ENCODE assay signal across 34 cellular contexts in the genomic region with DNA sequence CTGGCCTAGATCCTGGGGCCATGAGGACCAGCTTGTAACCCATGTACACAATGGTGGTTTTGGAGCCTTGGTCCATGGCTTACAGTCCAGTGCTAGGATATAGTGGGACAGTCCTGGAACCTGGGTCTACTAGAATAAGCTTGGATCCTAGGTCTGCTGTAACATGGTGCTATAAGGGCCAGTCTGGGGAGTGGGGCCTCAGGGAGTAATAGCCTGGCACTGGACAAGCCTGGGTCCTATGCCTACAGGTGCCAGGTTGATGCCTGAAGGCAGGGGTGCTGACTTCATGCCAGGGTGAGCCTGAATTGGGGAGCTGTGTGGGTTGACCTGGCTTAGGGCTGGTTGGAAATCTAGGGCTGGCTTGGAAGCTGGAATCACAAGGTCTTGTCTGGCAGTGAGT.
DNase-seq lines count a peak whose midpoint lies in the region; ATAC-seq and TF ChIP-seq lines count a peak whose summit lies in the region.
"Had no signal": no experiment of that assay in that cellular context is flagged by ENCODE, and none has a peak within 500 bp of the region (broad histone marks: within the 10 kb centered on the region; RNA-seq: fewer than 3 reads in every experiment).

No MANE protein-coding gene starts in this region.

- H3K27me3 ChIP-seq in neuronal stem cell (ENCODE audit: control insufficient read depth in 3 of 3, insufficient read depth in 3 of 3, low read depth in 1 of 3, low read length in 3 of 3), result no peaks in the 10 kb centered on the region
- no peaks in the 10 kb centered on the region for H3K27me3 ChIP-seq in upper lobe of right lung
- H3K27me3 ChIP-seq in aorta (ENCODE audit: control insufficient read depth in 1 of 2, insufficient read depth in 2 of 2, low read length in 1 of 2), result no peaks in the 10 kb centered on the region
- H3K27me3 ChIP-seq in gastroesophageal sphincter, result no peaks in the 10 kb centered on the region
- H3K27me3 ChIP-seq: BE2C; BLaER1; BLaER1 treated with 17β-estradiol and CSF1 and Interleukin-3, amounts not matched to agents 10 nM and 100 nM had no signal

- H3K4me1 Mint-ChIP-seq in osteocyte (ENCODE audit: unreplicated experiment) (no peaks in the 10 kb centered on the region), T-cell (no peaks in the 10 kb centered on the region)
- H3K4me1 Mint-ChIP-seq: B cell; CD14-positive monocyte; CD4-positive, alpha-beta memory T cell; CD4-positive, CD25-positive, alpha-beta regulatory T cell; CD8-positive, alpha-beta memory T cell had no signal

- no peak overlapping the region for H3K27ac ChIP-seq in coronary artery
- no peak overlapping the region for H3K27ac ChIP-seq in neuronal stem cell (replicated peaks; ENCODE audit: low read length)
- no peak overlapping the region for H3K27ac ChIP-seq in upper lobe of right lung
- H3K27ac ChIP-seq in aorta (ENCODE audit: low read depth in 1 of 2, low read length in 2 of 2), result no peak overlapping the region
- no peak overlapping the region for H3K27ac ChIP-seq in gastroesophageal sphincter
- H3K27ac ChIP-seq: 22Rv1; A549; BLaER1; BLaER1 treated with 17β-estradiol and CSF1 and Interleukin-3, amounts not matched to agents 10 nM and 100 nM; C4-2B had no signal

- no peak for TF ChIP-seq EP300 in gastroesophageal sphincter (IDR thresholded peaks at IDR 0.05)

- no peaks in the 10 kb centered on the region for H3K79me1 ChIP-seq in neuronal stem cell (ENCODE audit: low read depth, low read length)

- peak overlapping the region; percentile 33 for H3K18ac ChIP-seq in neuronal stem cell (ENCODE audit: low read length)

- H3K36me3 ChIP-seq in neuronal stem cell (replicated peaks in 1 of 2; ENCODE audit: control insufficient read depth in 2 of 2, insufficient read depth in 2 of 2, low read length in 2 of 2) (no peaks in the 10 kb centered on the region), upper lobe of right lung (no peaks in the 10 kb centered on the region), aorta (ENCODE audit: control insufficient read depth in 1 of 2, insufficient read depth in 2 of 2, low read length in 1 of 2) (no peaks in the 10 kb centered on the region), gastroesophageal sphincter (no peaks in the 10 kb centered on the region)
- H3K36me3 ChIP-seq: BE2C; BLaER1; BLaER1 treated with 17β-estradiol and CSF1 and Interleukin-3, amounts not matched to agents 10 nM and 100 nM had no signal

- DNase-seq in coronary artery (ENCODE audit: low spot score) (peak; percentile 59), neuronal stem cell (ENCODE audit: low spot score) (no peak), upper lobe of right lung (no peak), aorta (peak in 1 of 2 donors; percentile 26), osteocyte (ENCODE audit: extremely low spot score, unreplicated experiment) (no peak), T-cell (no peak), DMS79 (lab: John Stamatoyannopoulos, UW) (no peak)
- DNase-seq: 8988T; ACHN; AML-193; BE2C; C1 segment of cervical spinal cord; Caco-2; Calu3; CD4-positive, alpha-beta memory T cell; CD4-positive, alpha-beta T cell; CD4-positive, CD25-positive, alpha-beta regulatory T cell; CD8-positive, alpha-beta T cell; COR-L47; DMS 273 treated with DMSO at 0.1 percent for 48 hours; DMS153; DMS53; DMS79 treated with DMSO at 0.1 percent for 48 hours; DND-41; EL had no signal

- H3K14ac ChIP-seq in neuronal stem cell (ENCODE audit: low read length), result no peak overlapping the region

- H3K4me1 ChIP-seq in neuronal stem cell (ENCODE audit: control insufficient read depth in 2 of 2, insufficient read depth in 1 of 2, low read depth in 1 of 2, low read length in 2 of 2), result no peaks in the 10 kb centered on the region
- no peaks in the 10 kb centered on the region for H3K4me1 ChIP-seq in upper lobe of right lung
- no peaks in the 10 kb centered on the region for H3K4me1 ChIP-seq in aorta (ENCODE audit: control insufficient read depth in 1 of 2, insufficient read depth in 2 of 2, low read length in 2 of 2)
- H3K4me1 ChIP-seq in gastroesophageal sphincter, result no peaks in the 10 kb centered on the region
- H3K4me1 ChIP-seq: A549; BE2C; BLaER1; BLaER1 treated with 17β-estradiol and CSF1 and Interleukin-3, amounts not matched to agents 10 nM and 100 nM; Caco-2 had no signal

- TF ChIP-seq CTCF in coronary artery (IDR thresholded peaks at IDR 0.05) (no peak), upper lobe of right lung (IDR thresholded peaks at IDR 0.05) (no peak), osteocyte (IDR thresholded peaks at IDR 0.05) (no peak), gastroesophageal sphincter (IDR thresholded peaks at IDR 0.05) (no peak)

- no peak overlapping the region for H2BK5ac ChIP-seq in neuronal stem cell (ENCODE audit: low read length)

- POLR2A ChIA-PET in T-cell (lab: Charles Lee), result no interaction called here

- H2BK15ac ChIP-seq in neuronal stem cell (ENCODE audit: low read length), result no peak overlapping the region

- CTCF ChIA-PET in T-cell (lab: Charles Lee), result no interaction called here

- no peak for TF ChIP-seq POLR2A in gastroesophageal sphincter (IDR thresholded peaks at IDR 0.05)

- no peak overlapping the region for H2BK120ac ChIP-seq in neuronal stem cell (ENCODE audit: low read depth, low read length)

- H2BK12ac ChIP-seq in neuronal stem cell (ENCODE audit: low read length), result no peak overlapping the region

- H3K9me3 Mint-ChIP-seq in osteocyte (ENCODE audit: unreplicated experiment) (peaks cover 4% of the 10 kb centered on the region), T-cell (peaks cover 22 to 43% (median 36%) of the 10 kb centered on the region in 3 donors)

- no peak overlapping the region for H3K4ac ChIP-seq in neuronal stem cell (ENCODE audit: low read length)

- H3K9ac ChIP-seq in neuronal stem cell (ENCODE audit: low read depth, low read length, poor library complexity), result no peak overlapping the region
- H3K9ac ChIP-seq: BLaER1; BLaER1 treated with 17β-estradiol and CSF1 and Interleukin-3, amounts not matched to agents 10 nM and 100 nM had no signal

- no peak overlapping the region for H4K8ac ChIP-seq in neuronal stem cell (ENCODE audit: low read depth, low read length)

- no peak overlapping the region for H2AFZ ChIP-seq in neuronal stem cell (ENCODE audit: low read length)

- no peak overlapping the region for H2AK5ac ChIP-seq in neuronal stem cell (ENCODE audit: low read depth, low read length)

- no peak overlapping the region for H3K4me3 ChIP-seq in coronary artery
- no peak overlapping the region for H3K4me3 ChIP-seq in neuronal stem cell (ENCODE audit: low read length in 2 of 2)
- H3K4me3 ChIP-seq in upper lobe of right lung, result no peak overlapping the region
- H3K4me3 ChIP-seq in aorta (ENCODE audit: low read length in 2 of 2), result no peak overlapping the region
- H3K4me3 ChIP-seq in gastroesophageal sphincter, result no peak overlapping the region
- H3K4me3 ChIP-seq: A549; BLaER1; BLaER1 treated with 17β-estradiol and CSF1 and Interleukin-3, amounts not matched to agents 10 nM and 100 nM had no signal

- H3K27ac Mint-ChIP-seq in osteocyte (ENCODE audit: unreplicated experiment) (no peak overlapping the region), T-cell (no peak overlapping the region)
- H3K27ac Mint-ChIP-seq: B cell; CD4-positive, alpha-beta memory T cell; CD4-positive, alpha-beta T cell; CD4-positive, CD25-positive, alpha-beta regulatory T cell; CD8-positive, alpha-beta memory T cell; CD8-positive, alpha-beta T cell had no signal

- H3K27me3 Mint-ChIP-seq in osteocyte (ENCODE audit: unreplicated experiment), result no peaks in the 10 kb centered on the region
- no peaks in the 10 kb centered on the region for H3K27me3 Mint-ChIP-seq in T-cell
- H3K27me3 Mint-ChIP-seq: B cell; CD4-positive, alpha-beta memory T cell; CD4-positive, alpha-beta T cell; CD4-positive, CD25-positive, alpha-beta regulatory T cell; CD8-positive, alpha-beta memory T cell had no signal

- H4K91ac ChIP-seq in neuronal stem cell (ENCODE audit: low read depth, low read length, poor library complexity), result no peak overlapping the region

- intact Hi-C loops in upper lobe of right lung (cut with DNase I), result no loop called here
- intact Hi-C loops in aorta (cut with DNase I), result no loop called here

- no peak overlapping the region for H3K4me2 ChIP-seq in neuronal stem cell (ENCODE audit: insufficient read depth, low read length, poor library complexity, severe bottlenecking)
- H3K4me2 ChIP-seq: A549; BLaER1; BLaER1 treated with 17β-estradiol and CSF1 and Interleukin-3, amounts not matched to agents 10 nM and 100 nM had no signal

- no peaks in the 10 kb centered on the region for H3K9me3 ChIP-seq in neuronal stem cell (replicated peaks in 1 of 2; ENCODE audit: control insufficient read depth in 2 of 2, insufficient read depth in 1 of 2, low read depth in 1 of 2, low read length in 2 of 2)
- H3K9me3 ChIP-seq in upper lobe of right lung, result no peaks in the 10 kb centered on the region
- H3K9me3 ChIP-seq in aorta (ENCODE audit: control insufficient read depth, low read length), result no peaks in the 10 kb centered on the region
- H3K9me3 ChIP-seq in gastroesophageal sphincter, result no peaks in the 10 kb centered on the region
- H3K9me3 ChIP-seq: A549; BE2C; BLaER1; BLaER1 treated with 17β-estradiol and CSF1 and Interleukin-3, amounts not matched to agents 10 nM and 100 nM; Caco-2 had no signal

- no peak overlapping the region for H3K23ac ChIP-seq in neuronal stem cell (ENCODE audit: low read depth, low read length, poor library complexity)

- ATAC-seq in upper lobe of right lung (peak; percentile 27), aorta (ENCODE audit: low FRiP score) (peak; percentile 7), gastroesophageal sphincter (no peak), T-cell (replicated peaks in 1 of 4) (no peak)
- ATAC-seq: A549; CD8-positive, alpha-beta T cell had no signal

- H3K4me3 Mint-ChIP-seq in osteocyte (ENCODE audit: unreplicated experiment) (no peak overlapping the region), T-cell (no peak overlapping the region)
- H3K4me3 Mint-ChIP-seq: B cell; CD14-positive monocyte; CD4-positive, alpha-beta memory T cell; CD4-positive, alpha-beta T cell; CD4-positive, CD25-positive, alpha-beta regulatory T cell; CD8-positive, alpha-beta memory T cell; CD8-positive, alpha-beta T cell had no signal

- H3K36me3 Mint-ChIP-seq in osteocyte (ENCODE audit: unreplicated experiment) (no peaks in the 10 kb centered on the region), T-cell (no peaks in the 10 kb centered on the region)
- H3K36me3 Mint-ChIP-seq: CD14-positive monocyte; CD4-positive, alpha-beta memory T cell; CD4-positive, CD25-positive, alpha-beta regulatory T cell; CD8-positive, alpha-beta memory T cell; CD8-positive, alpha-beta T cell had no signal

Comparison
In these comparisons a context has a peak if more than half of its experiments do, and no peak if none do; other contexts are left out.
1. ATAC-seq: peak in upper lobe of right lung (single experiment) and aorta (single experiment); none in gastroesophageal sphincter (single experiment) and T-cell (0 of 4).